ENCODE assay signal across 11 cellular contexts in the genomic region with DNA sequence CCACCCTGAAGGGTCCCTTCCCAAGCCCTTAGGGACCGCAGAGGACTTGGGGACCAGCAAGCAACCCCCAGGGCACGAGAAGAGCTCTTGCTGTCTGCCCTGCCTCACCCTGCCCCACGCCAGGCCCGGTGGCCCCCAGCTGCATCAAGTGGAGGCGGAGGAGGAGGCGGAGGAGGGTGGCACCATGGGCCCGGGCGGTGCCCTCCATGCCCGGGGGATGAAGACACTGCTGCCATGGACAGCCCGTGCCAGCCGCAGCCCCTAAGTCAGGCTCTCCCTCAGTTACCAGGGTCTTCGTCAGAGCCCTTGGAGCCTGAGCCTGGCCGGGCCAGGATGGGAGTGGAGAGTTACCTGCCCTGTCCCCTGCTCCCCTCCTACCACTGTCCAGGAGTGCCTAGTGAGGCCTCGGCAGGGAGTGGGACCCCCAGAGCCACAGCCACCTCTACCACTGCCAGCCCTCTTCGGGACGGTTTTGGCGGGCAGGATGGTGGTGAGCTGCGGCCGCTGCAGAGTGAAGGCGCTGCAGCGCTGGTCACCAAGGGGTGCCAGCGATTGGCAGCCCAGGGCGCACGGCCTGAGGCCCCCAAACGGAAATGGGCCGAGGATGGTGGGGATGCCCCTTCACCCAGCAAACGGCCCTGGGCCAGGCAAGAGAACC. TPM values are rescaled to one million over a fixed set of nuclear protein-coding genes. Genes with fewer than 3 reads are reported as not detected.
DNase-seq lines count a peak whose midpoint lies in the region; ATAC-seq and TF ChIP-seq lines count a peak whose summit lies in the region.
"Had no signal": no experiment of that assay in that cellular context is flagged by ENCODE, and none has a peak within 500 bp of the region (broad histone marks: within the 10 kb centered on the region; RNA-seq: fewer than 3 reads in every experiment).

No MANE protein-coding gene starts in this region.

- POLR2A ChIA-PET in GM10248 (lab: Yijun Ruan, JAX), result interaction anchor here (1.1 to 1.4 kb wide), 2 partner anchors 22 to 23 kb away, joined by 3 read pairs; no protein-coding TSS in a partner anchor

- no peak for ATAC-seq in HG03439 (IDR thresholded peaks at IDR 0.05; ENCODE audit: unreplicated experiment)

- TF ChIP-seq CTCF in astrocyte of the cerebellum (IDR thresholded peaks at IDR 0.05; ENCODE audit: low read depth, low read length, missing control alignments), result no peak
- no peak for TF ChIP-seq CTCF in lower leg skin (IDR thresholded peaks at IDR 0.05)
- no peak for TF ChIP-seq CTCF in tibial artery (IDR thresholded peaks at IDR 0.05)
- TF ChIP-seq CTCF in GM10248 (IDR thresholded peaks at IDR 0.05; ENCODE audit: control extremely low read depth, extremely low read depth, low read depth, missing control alignments), result no peak

- intact Hi-C loops in lower leg skin (cut with DNase I; ENCODE audit: low total_unique reads), result no loop called here
- intact Hi-C loops in tibial artery (cut with DNase I; ENCODE audit: low total_unique reads), result loop anchor here (10.0 kb wide), 1 partner anchor 46 kb away; the partner anchor contains the start of genes ACTMAP and SNRPA

- peak; percentile 69 for DNase-seq in activated effector memory CD4-positive, alpha-beta T cell treated with anti-CD3 and anti-CD28 coated beads, Interleukin-2, amount 50 U/mL, for 16 hours
- DNase-seq in activated effector memory CD4-positive, alpha-beta T cell treated with Interleukin-2 at 50 U/mL for 16 hours, result no peak
- DNase-seq in astrocyte of the cerebellum (ENCODE audit: low read depth) (no peak), lower leg skin (ENCODE audit: low spot score in 2 of 2) (no peak), tibial artery (no peak), GM10248 (ENCODE audit: extremely low spot score) (no peak), NCI-H187 (lab: John Stamatoyannopoulos, UW) (no peak)
- DNase-seq: cerebellar nuclear complex; stimulated activated CD8-positive, alpha-beta memory T cell treated with anti-CD3 and anti-CD28 coated beads, Interleukin-4, amount 100 ng/mL, for 48 hours had no signal

- no peaks in the 10 kb centered on the region for H3K27me3 ChIP-seq in tibial artery

- TF ChIP-seq POLR2A in lower leg skin (IDR thresholded peaks at IDR 0.05), result no peak

- CTCF ChIA-PET in GM10248 (lab: Yijun Ruan, JAX), result interaction anchor here (1.3 kb wide), 1 partner anchor 84 kb away, joined by 3 read pairs; the partner anchor contains the start of genes COQ8B and ITPKC

- peaks cover 0 to 64% (median 59%) of the 10 kb centered on the region in 4 donors for H3K4me1 ChIP-seq in tibial artery

- no peaks in the 10 kb centered on the region for H3K9me3 ChIP-seq in tibial artery

- H3K4me3 ChIP-seq in astrocyte of the cerebellum (ENCODE audit: low read depth, low read length), result peak overlapping the region; percentile 93
- peak overlapping the region; percentile 78 for H3K4me3 ChIP-seq in lower leg skin (ENCODE audit: low read depth, poor library complexity, severe bottlenecking)
- peak overlapping the region; percentile 91 to 97 for H3K4me3 ChIP-seq in tibial artery

- H3K27ac ChIP-seq in tibial artery, result peak overlapping the region; percentile 97

- 28 to 52% methylated on average over 18 to 22 of the region's 27 CpGs for WGBS in lower leg skin, 2 donors

- peaks cover 7 to 35% (median 10%) of the 10 kb centered on the region in 3 donors for H3K36me3 ChIP-seq in tibial artery

- in situ Hi-C loops in astrocyte of the cerebellum (cut with HindIII; ENCODE audit: low sequenced_read_pairs), result no loop called here

RNA-seq across cellular contexts. Expression of gene EGLN2, which starts 1.5 kb away (rescaled TPM):
- total RNA-seq in lower leg skin, result 10 to 100 TPM; 34.4 to 52.8 (median 45.1) TPM

RNA-seq across cellular contexts. Expression of gene RAB4B, which starts 22.4 kb away (rescaled TPM):
- 10 to 100 TPM; 18.7 to 22.8 (median 19.7) TPM for total RNA-seq in lower leg skin

RNA-seq across cellular contexts. Expression of gene MIA, which starts 25.1 kb away (rescaled TPM):
- 10 to 100 TPM; 10.4 to 17.0 (median 12.9) TPM for total RNA-seq in lower leg skin

RNA-seq across cellular contexts. Expression of gene SNRPA, which starts 49.5 kb away (rescaled TPM):
- 10 to 100 TPM; 18.0 to 52.4 (median 44.9) TPM for total RNA-seq in lower leg skin

RNA-seq across cellular contexts. Expression of gene CYP2A6, which starts 49.8 kb away (rescaled TPM):
- not detected for total RNA-seq in lower leg skin
- total RNA-seq: HT1080 had no signal
